Comparison of ENCODE assay signal across 1 cellular context in the genomic region with DNA sequence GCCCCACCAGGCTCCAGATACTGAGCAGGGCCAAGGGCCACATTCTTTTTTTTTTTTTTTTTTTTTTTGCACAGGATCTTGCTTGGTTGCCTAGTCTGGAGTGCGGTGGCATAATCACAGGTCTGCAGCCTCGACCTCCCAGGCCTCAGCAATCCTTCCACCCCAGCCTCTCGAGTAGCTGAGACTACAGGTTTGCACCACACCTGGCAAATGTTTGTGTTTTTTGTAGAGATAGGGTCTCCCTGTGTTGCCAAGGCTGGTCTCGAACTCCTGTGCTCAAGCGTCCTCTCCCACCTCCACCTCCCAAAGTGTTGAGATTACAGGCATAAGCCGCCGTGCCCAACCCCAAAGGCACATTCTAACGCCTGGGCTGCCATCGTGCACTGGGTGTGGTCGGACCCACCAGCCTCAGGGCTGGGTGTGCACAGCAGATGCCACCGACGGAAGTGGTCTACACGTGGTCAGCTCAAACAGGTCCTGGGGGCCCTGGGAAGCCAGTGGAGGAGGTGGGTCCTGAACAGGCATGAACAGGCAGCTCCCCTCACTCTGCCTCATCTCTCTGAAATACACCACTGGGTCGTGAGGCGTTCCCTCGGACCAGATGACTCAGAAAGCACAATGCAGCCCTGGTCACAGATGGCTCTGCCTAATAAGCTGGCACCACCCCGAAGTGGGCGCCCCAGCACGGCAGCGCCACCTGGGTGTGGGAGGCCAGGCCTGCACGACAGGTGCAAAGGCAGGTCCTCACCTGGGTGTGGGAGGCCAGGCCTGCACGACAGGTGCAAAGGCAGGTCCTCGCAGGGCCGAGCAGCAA.
TF ChIP-seq lines count a peak whose summit lies in the region.

No MANE protein-coding gene starts in this region.

TF ChIP-seq in H1, 55 proteins besides CTCF, POLR2A, EP300 and RAD21:
- TF ChIP-seq RXRA (IDR thresholded peaks at IDR 0.05; ENCODE audit: insufficient read depth, low read depth, low read length) (no peak), E2F6 (IDR thresholded peaks at IDR 0.05) (0 out of 2 replicates have a peak, but pooled peaks have one; percentile 28), TCF12 (IDR thresholded peaks at IDR 0.05; ENCODE audit: low read depth, low read length) (peak; percentile 89; the same call in 1 of the 2 replicates), RFX5 (IDR thresholded peaks at IDR 0.05; ENCODE audit: borderline replicate concordance, low read depth, low read length) (no peak), CREB1 (IDR thresholded peaks at IDR 0.05) (peak; percentile 37; the same call in 1 of the 2 replicates), KDM5A (IDR thresholded peaks at IDR 0.05; ENCODE audit: low read length) (no peak), MAX (IDR thresholded peaks at IDR 0.05) (peak; percentile 82), SRF (IDR thresholded peaks at IDR 0.05; ENCODE audit: low read depth, low read length) (no peak), GABPA (IDR thresholded peaks at IDR 0.05; ENCODE audit: borderline replicate concordance, insufficient read depth, low read length) (no peak; the same call in 1 of the 2 replicates), RNF2 (IDR thresholded peaks at IDR 0.05; ENCODE audit: borderline replicate concordance, low read depth, low read length, missing control alignments, poor library complexity, severe bottlenecking) (no peak), SAP30 (IDR thresholded peaks at IDR 0.05; ENCODE audit: insufficient read depth, insufficient replicate concordance, low read length) (no peak), CTBP2 (IDR thresholded peaks at IDR 0.05; ENCODE audit: borderline replicate concordance, insufficient read depth, insufficient read length, low read length) (no peak), SIRT6 (IDR thresholded peaks at IDR 0.05; ENCODE audit: low read length) (no peak), HDAC2 (IDR thresholded peaks at IDR 0.05; ENCODE audit: borderline replicate concordance in 1 of 2, low read depth in 2 of 2, low read length in 2 of 2) (0 out of 4 replicates have a peak, but pooled peaks of 1 of the 2 experiments have one; percentile 27), EGR1 (IDR thresholded peaks at IDR 0.05; ENCODE audit: borderline replicate concordance, low read depth, low read length) (peak; percentile 64; the same call in 1 of the 2 replicates), YY1 (IDR thresholded peaks at IDR 0.05; ENCODE audit: low read depth, low read length) (0 out of 2 replicates have a peak, but pooled peaks have one; percentile 35), CBX5 (IDR thresholded peaks at IDR 0.05; ENCODE audit: low read depth, low read length) (no peak), TAF1 (IDR thresholded peaks at IDR 0.05; ENCODE audit: low read depth, low read length) (peak; percentile 49; the same call in 1 of the 2 replicates), JUND (IDR thresholded peaks at IDR 0.05; ENCODE audit: low read length) (no peak), SUZ12 (IDR thresholded peaks at IDR 0.05; ENCODE audit: low read length) (no peak), BRCA1 (IDR thresholded peaks at IDR 0.05; ENCODE audit: low read depth, low read length) (no peak), EZH2 (IDR thresholded peaks at IDR 0.05; ENCODE audit: low read depth, low read length, severe bottlenecking) (no peak)
- TF ChIP-seq, protein P1, sequence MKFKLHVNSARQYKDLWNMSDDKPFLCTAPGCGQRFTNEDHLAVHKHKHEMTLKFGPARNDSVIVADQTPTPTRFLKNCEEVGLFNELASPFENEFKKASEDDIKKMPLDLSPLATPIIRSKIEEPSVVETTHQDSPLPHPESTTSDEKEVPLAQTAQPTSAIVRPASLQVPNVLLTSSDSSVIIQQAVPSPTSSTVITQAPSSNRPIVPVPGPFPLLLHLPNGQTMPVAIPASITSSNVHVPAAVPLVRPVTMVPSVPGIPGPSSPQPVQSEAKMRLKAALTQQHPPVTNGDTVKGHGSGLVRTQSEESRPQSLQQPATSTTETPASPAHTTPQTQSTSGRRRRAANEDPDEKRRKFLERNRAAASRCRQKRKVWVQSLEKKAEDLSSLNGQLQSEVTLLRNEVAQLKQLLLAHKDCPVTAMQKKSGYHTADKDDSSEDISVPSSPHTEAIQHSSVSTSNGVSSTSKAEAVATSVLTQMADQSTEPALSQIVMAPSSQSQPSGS (IDR thresholded peaks at IDR 0.05; ENCODE audit: low read length) = no peak
